In the genomic region with DNA sequence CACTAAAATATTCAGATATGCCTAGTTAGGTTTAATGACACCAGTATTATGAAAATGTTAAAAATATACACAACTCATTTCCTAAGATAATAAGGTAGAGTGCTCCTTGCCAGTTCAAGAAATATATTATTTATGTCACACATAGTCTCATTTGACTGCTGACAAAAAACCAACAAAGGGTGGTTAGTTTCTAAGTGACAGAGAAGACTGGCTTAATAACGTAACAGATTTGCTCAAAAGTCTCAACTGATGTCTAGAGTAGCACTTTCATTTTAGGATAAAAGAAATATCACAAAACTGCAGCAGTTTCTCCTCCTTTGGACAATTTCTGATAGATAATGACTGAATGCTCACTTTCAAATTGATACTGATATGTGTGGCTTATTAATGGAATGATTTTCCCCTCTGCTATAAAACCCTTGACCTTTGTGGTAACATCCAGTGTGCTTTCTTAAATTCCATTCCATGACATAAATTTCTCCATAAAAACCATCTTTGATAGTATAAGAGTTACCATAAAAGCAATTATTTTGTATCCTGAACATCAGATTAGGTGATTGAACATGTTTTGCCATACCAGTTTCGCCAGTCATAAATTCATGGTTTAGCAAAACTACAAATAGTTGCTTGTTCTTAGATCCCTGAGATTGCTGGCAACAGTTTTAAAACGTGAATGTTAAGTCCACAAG, we compare ENCODE assay signal across 9 cellular contexts.
DNase-seq lines count a peak whose midpoint lies in the region; ATAC-seq and TF ChIP-seq lines count a peak whose summit lies in the region.
"Had no signal": no experiment of that assay in that cellular context is flagged by ENCODE, and none has a peak within 500 bp of the region (broad histone marks: within the 10 kb centered on the region; RNA-seq: fewer than 3 reads in every experiment).

No MANE protein-coding gene starts in this region.

- H3K27me3 ChIP-seq in CD8-positive, alpha-beta memory T cell (ENCODE audit: insufficient read depth, low read length, poor library complexity, severe bottlenecking) = no peaks in the 10 kb centered on the region
- no peaks in the 10 kb centered on the region for H3K27me3 ChIP-seq in endocrine pancreas (ENCODE audit: control insufficient read depth, insufficient read depth, low read length)

- peaks cover 56 to 82% (median 70%) of the 10 kb centered on the region in 3 donors for H3K4me1 Mint-ChIP-seq in CD8-positive, alpha-beta memory T cell
- H3K4me1 Mint-ChIP-seq: endodermal cell had no signal

- CTCF ChIA-PET in CD8-positive, alpha-beta memory T cell (lab: Charles Lee) = interaction anchor here (0.6 kb wide), 1 partner anchor 9 kb away, joined by 3 read pairs; no protein-coding TSS in a partner anchor

- no peaks in the 10 kb centered on the region for H3K27me3 Mint-ChIP-seq in CD8-positive, alpha-beta memory T cell

- no peaks in the 10 kb centered on the region for H3K9me3 ChIP-seq in CD8-positive, alpha-beta memory T cell (ENCODE audit: low read length)
- H3K9me3 ChIP-seq in endocrine pancreas (ENCODE audit: control insufficient read depth, low read length) (no peaks in the 10 kb centered on the region), mucosa of descending colon (no peaks in the 10 kb centered on the region)

- ATAC-seq in GM21390 (IDR thresholded peaks at IDR 0.05; ENCODE audit: unreplicated experiment) (peak; percentile 68), HG03565 (IDR thresholded peaks at IDR 0.05; ENCODE audit: unreplicated experiment) (peak; percentile 49), mucosa of descending colon (no peak), left colon (no peak)

- no peak overlapping the region for H3K27ac ChIP-seq in CD8-positive, alpha-beta memory T cell (ENCODE audit: low read depth, low read length)

- H3K9me3 Mint-ChIP-seq in CD8-positive, alpha-beta memory T cell = no peaks in the 10 kb centered on the region
- H3K9me3 Mint-ChIP-seq: endodermal cell had no signal

- no peak for TF ChIP-seq CTCF in mucosa of descending colon (IDR thresholded peaks at IDR 0.05)

- DNase-seq in CD8-positive, alpha-beta memory T cell = peak in 1 of 5 donors; percentile 49
- DNase-seq in NCI-H2227 (lab: John Stamatoyannopoulos, UW; ENCODE audit: unreplicated experiment) (no peak), mucosa of descending colon (no peak), left colon (no peak), NCI-H510A (lab: John Stamatoyannopoulos, UW) (no peak)
- DNase-seq: endodermal cell had no signal

- H3K27ac Mint-ChIP-seq in CD8-positive, alpha-beta memory T cell = peak overlapping the region; percentile 29 to 95 (median 86)
- H3K27ac Mint-ChIP-seq: endodermal cell had no signal

- H3K36me3 Mint-ChIP-seq in CD8-positive, alpha-beta memory T cell = peaks cover 0 to 10% (median 3%) of the 10 kb centered on the region in 3 donors

- peaks cover 48% of the 10 kb centered on the region for H3K4me1 ChIP-seq in CD8-positive, alpha-beta memory T cell (ENCODE audit: insufficient read depth, low read length)
- H3K4me1 ChIP-seq in endocrine pancreas (ENCODE audit: control insufficient read depth, insufficient read depth, low read length) (peaks cover 26% of the 10 kb centered on the region), mucosa of descending colon (ENCODE audit: low read depth) (peaks cover 2% of the 10 kb centered on the region)

- no peaks in the 10 kb centered on the region for H3K36me3 ChIP-seq in CD8-positive, alpha-beta memory T cell (ENCODE audit: insufficient read depth, low read length)
- no peaks in the 10 kb centered on the region for H3K36me3 ChIP-seq in endocrine pancreas (ENCODE audit: control insufficient read depth, insufficient read depth, low read length)
- H3K36me3 ChIP-seq in mucosa of descending colon (ENCODE audit: low read depth) = no peaks in the 10 kb centered on the region

- peak overlapping the region in 5 of 7 donors; percentile 7 to 56 (median 40) for H3K4me3 Mint-ChIP-seq in CD8-positive, alpha-beta memory T cell
- H3K4me3 Mint-ChIP-seq: endodermal cell had no signal

- intact Hi-C loops in mucosa of descending colon (cut with DNase I, micrococcal nuclease) = no loop called here
- intact Hi-C loops in left colon (cut with DNase I, micrococcal nuclease) = no loop called here

- no peak overlapping the region for H3K4me3 ChIP-seq in CD8-positive, alpha-beta memory T cell (ENCODE audit: low read length)
- H3K4me3 ChIP-seq in endocrine pancreas (ENCODE audit: control insufficient read depth, insufficient read depth, low read length) (peak overlapping the region; percentile 31), mucosa of descending colon (no peak overlapping the region)

- POLR2A ChIA-PET in CD8-positive, alpha-beta memory T cell (lab: Charles Lee) = no interaction called here

- no peak overlapping the region for H3K9ac ChIP-seq in endocrine pancreas (ENCODE audit: control insufficient read depth, insufficient read depth, low read length)

Comparison
In these comparisons a context has a peak if more than half of its experiments do, and no peak if none do; other contexts are left out.
1. ATAC-seq: peak in GM21390 (single experiment) and HG03565 (single experiment); none in mucosa of descending colon (single experiment) and left colon (single experiment).